ENCODE assay signal across 15 cellular contexts in genomic region chr20:20273281-20273680, GRCh38.
"Had no signal": no experiment of that assay in that cellular context is flagged by ENCODE, and none has a peak within 500 bp of the region (broad histone marks: within the 10 kb centered on the region; RNA-seq: fewer than 3 reads in every experiment).

No MANE protein-coding gene starts in this region.

- FAIRE-seq: colon, frontal cortex had no signal

- H3K27me3 ChIP-seq: ovary, tibial artery, upper lobe of left lung, uterus had no signal

- H3K4me1 ChIP-seq: tibial artery, uterus had no signal

- H3K9me3 ChIP-seq: heart left ventricle, ovary, tibial artery, upper lobe of left lung, uterus had no signal

- H3K27ac ChIP-seq: heart left ventricle, ovary, tibial artery, upper lobe of left lung, uterus had no signal

- ATAC-seq: heart left ventricle; left lobe of liver; naive thymus-derived CD8-positive, alpha-beta T cell; right cardiac atrium had no signal

- H3K36me3 ChIP-seq: heart left ventricle, ovary, tibial artery, upper lobe of left lung, uterus had no signal

- DNase-seq: heart left ventricle; hippocampal formation; mammary epithelial cell; naive thymus-derived CD8-positive, alpha-beta T cell; nucleus accumbens; ovary; right cardiac atrium; stimulated activated CD4-positive, alpha-beta T cell treated with anti-CD3 and anti-CD28 coated beads, Interleukin-1b, Interleukin-23, amount 100 ng/mL, for 48 hours; stimulated activated CD4-positive, alpha-beta T cell treated with anti-CD3 and anti-CD28 coated beads, Interleukin-4, amount 100 ng/mL, for 24 hours; tibial artery; uterus had no signal

- H3K4me3 ChIP-seq: heart left ventricle, ovary, tibial artery, upper lobe of left lung, uterus had no signal
